In the genomic region with DNA sequence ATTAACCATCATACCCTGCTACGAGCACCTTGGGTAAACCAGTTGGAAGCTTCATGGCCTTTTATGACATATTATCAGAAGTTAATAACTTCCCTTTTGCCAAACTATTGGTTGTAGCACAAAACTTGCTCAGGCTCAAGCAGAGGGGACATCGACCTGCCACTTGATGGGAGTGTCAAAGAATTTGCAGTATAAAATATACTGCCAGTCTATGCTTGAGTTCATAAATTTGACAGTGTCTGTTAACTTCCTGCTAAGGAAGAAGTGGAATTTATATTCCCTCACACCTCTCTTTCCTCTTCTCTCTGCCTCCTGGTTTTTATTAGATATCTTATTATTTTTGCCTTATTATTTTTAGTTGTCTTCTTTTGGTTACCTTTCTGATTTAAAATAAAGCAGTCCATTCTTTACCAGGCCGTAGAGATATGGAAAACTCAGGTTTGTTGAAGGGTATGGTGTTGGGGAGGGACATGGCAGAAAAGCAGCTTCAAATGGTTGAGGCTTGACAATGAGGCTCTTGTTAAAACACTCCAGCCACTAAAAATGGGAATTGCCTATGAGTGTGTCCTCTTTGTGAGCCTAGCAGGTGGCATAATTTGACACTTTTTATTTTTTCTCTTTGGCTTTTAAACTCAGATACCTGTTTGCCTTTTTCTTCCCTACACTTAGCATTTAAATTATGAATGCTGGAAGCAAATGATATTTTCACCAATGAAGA, we compare ENCODE assay signal across 17 cellular contexts.
"Had no signal": no experiment of that assay in that cellular context is flagged by ENCODE, and none has a peak within 500 bp of the region (broad histone marks: within the 10 kb centered on the region; RNA-seq: fewer than 3 reads in every experiment).

No MANE protein-coding gene starts in this region.

- H3K27ac Mint-ChIP-seq: activated CD4-positive, alpha-beta T cell treated with anti-CD3 and anti-CD28 coated beads, Interleukin-2, amount 10 ng/mL, durations not matched to agents 7 days and 5 days; activated naive CD4-positive, alpha-beta T cell treated with anti-CD3 and anti-CD28 coated beads, Interleukin-2, amount 50 U/mL, for 72 hours; dendritic cell treated with granulocyte-macrophage colony-stimulating factor and Interleukin-4, amounts not matched to agents 40 ng/mL and 50 ng/mL, for 4 days; effector memory CD8-positive, alpha-beta T cell; natural killer cell treated with Interleukin-12 subunit alpha and Interleukin-12 subunit beta and Interleukin-15 and Interleukin-18, amount 100 ng/mL, for 72 hours; stimulated activated memory B cell treated with anti-CD40 and anti-IgM and Interleukin-4, amounts not matched to agents 10 μg/mL and 1 μg/mL and 100 μg/mL, for 72 hours had no signal

- ATAC-seq: activated naive CD4-positive, alpha-beta T cell treated with anti-CD3 and anti-CD28 coated beads, Interleukin-2, amount 50 U/mL, for 72 hours; effector memory CD8-positive, alpha-beta T cell; gastroesophageal sphincter; natural killer cell treated with Interleukin-12 subunit alpha and Interleukin-12 subunit beta and Interleukin-15 and Interleukin-18, amount 100 ng/mL, for 72 hours; sciatic nerve; stimulated activated memory B cell treated with anti-CD40 and anti-IgM and Interleukin-4, amounts not matched to agents 10 μg/mL and 1 μg/mL and 100 μg/mL, for 72 hours had no signal

- H3K36me3 Mint-ChIP-seq: natural killer cell treated with Interleukin-12 subunit alpha and Interleukin-12 subunit beta and Interleukin-15 and Interleukin-18, amount 100 ng/mL, for 72 hours; stimulated activated memory B cell treated with anti-CD40 and anti-IgM and Interleukin-4, amounts not matched to agents 10 μg/mL and 1 μg/mL and 100 μg/mL, for 72 hours had no signal

- H3K4me3 Mint-ChIP-seq: activated CD4-positive, alpha-beta T cell treated with anti-CD3 and anti-CD28 coated beads, Interleukin-2, amount 10 ng/mL, durations not matched to agents 7 days and 5 days; dendritic cell treated with granulocyte-macrophage colony-stimulating factor and Interleukin-4, amounts not matched to agents 40 ng/mL and 50 ng/mL, for 4 days; effector memory CD8-positive, alpha-beta T cell; natural killer cell treated with Interleukin-12 subunit alpha and Interleukin-12 subunit beta and Interleukin-15 and Interleukin-18, amount 100 ng/mL, for 72 hours; stimulated activated memory B cell treated with anti-CD40 and anti-IgM and Interleukin-4, amounts not matched to agents 10 μg/mL and 1 μg/mL and 100 μg/mL, for 72 hours had no signal

- H3K9me3 Mint-ChIP-seq: dendritic cell treated with granulocyte-macrophage colony-stimulating factor and Interleukin-4, amounts not matched to agents 40 ng/mL and 50 ng/mL, for 4 days had no signal

- DNase-seq: activated CD4-positive, alpha-beta T cell treated with anti-CD3 and anti-CD28 coated beads, Interleukin-2, amount 10 ng/mL, durations not matched to agents 7 days and 5 days; activated CD4-positive, CD25-positive, alpha-beta regulatory T cell; activated T-cell treated with anti-CD3 and anti-CD28 coated beads for 4 hours; amniotic stem cell; brain microvascular endothelial cell; cerebellar nuclear complex; effector memory CD8-positive, alpha-beta T cell; occipital lobe; spleen; stimulated activated CD4-positive, alpha-beta T cell treated with anti-CD3 and anti-CD28 coated beads, Interleukin-1b, Interleukin-23, amount 100 ng/mL, for 48 hours; trophoblast cell had no signal

- H3K27me3 Mint-ChIP-seq: stimulated activated memory B cell treated with anti-CD40 and anti-IgM and Interleukin-4, amounts not matched to agents 10 μg/mL and 1 μg/mL and 100 μg/mL, for 72 hours had no signal
